In genomic region chr9:131603711-131604439, GRCh38 we compare ENCODE assay signal across 1 cellular context.
TF ChIP-seq lines count a peak whose summit lies in the region.

No MANE protein-coding gene starts in this region.

TF ChIP-seq in HepG2, 621 proteins besides CTCF, POLR2A, EP300 and RAD21:
- peak; percentile 61 for TF ChIP-seq ZNF687 (CRISPR knock-in tag; IDR thresholded peaks at IDR 0.05)
- TF ChIP-seq ZFP82 (CRISPR knock-in tag; IDR thresholded peaks at IDR 0.05; ENCODE audit: borderline replicate concordance), result no peak
- 0 out of 2 replicates have a peak, but pooled peaks have one; percentile 13 for TF ChIP-seq ZFX (CRISPR knock-in tag; IDR thresholded peaks at IDR 0.05; ENCODE audit: low read depth)
- no peak for TF ChIP-seq PAWR (CRISPR knock-in tag; IDR thresholded peaks at IDR 0.05; ENCODE audit: borderline replicate concordance)
- no peak for TF ChIP-seq SOX13 (IDR thresholded peaks at IDR 0.05)
- TF ChIP-seq SOX13 (CRISPR knock-in tag; conservative IDR thresholded peaks at IDR 0.05 in 1 of 2, IDR thresholded peaks at IDR 0.05 in 1 of 2), result no peak
- TF ChIP-seq AGO2 (optimal IDR thresholded peaks at IDR 0.05; ENCODE audit: low read depth, low read length), result peak; percentile 27
- no peak for TF ChIP-seq MAF1 (CRISPR knock-in tag; IDR thresholded peaks at IDR 0.05; ENCODE audit: borderline replicate concordance)
- TF ChIP-seq, protein P1, sequence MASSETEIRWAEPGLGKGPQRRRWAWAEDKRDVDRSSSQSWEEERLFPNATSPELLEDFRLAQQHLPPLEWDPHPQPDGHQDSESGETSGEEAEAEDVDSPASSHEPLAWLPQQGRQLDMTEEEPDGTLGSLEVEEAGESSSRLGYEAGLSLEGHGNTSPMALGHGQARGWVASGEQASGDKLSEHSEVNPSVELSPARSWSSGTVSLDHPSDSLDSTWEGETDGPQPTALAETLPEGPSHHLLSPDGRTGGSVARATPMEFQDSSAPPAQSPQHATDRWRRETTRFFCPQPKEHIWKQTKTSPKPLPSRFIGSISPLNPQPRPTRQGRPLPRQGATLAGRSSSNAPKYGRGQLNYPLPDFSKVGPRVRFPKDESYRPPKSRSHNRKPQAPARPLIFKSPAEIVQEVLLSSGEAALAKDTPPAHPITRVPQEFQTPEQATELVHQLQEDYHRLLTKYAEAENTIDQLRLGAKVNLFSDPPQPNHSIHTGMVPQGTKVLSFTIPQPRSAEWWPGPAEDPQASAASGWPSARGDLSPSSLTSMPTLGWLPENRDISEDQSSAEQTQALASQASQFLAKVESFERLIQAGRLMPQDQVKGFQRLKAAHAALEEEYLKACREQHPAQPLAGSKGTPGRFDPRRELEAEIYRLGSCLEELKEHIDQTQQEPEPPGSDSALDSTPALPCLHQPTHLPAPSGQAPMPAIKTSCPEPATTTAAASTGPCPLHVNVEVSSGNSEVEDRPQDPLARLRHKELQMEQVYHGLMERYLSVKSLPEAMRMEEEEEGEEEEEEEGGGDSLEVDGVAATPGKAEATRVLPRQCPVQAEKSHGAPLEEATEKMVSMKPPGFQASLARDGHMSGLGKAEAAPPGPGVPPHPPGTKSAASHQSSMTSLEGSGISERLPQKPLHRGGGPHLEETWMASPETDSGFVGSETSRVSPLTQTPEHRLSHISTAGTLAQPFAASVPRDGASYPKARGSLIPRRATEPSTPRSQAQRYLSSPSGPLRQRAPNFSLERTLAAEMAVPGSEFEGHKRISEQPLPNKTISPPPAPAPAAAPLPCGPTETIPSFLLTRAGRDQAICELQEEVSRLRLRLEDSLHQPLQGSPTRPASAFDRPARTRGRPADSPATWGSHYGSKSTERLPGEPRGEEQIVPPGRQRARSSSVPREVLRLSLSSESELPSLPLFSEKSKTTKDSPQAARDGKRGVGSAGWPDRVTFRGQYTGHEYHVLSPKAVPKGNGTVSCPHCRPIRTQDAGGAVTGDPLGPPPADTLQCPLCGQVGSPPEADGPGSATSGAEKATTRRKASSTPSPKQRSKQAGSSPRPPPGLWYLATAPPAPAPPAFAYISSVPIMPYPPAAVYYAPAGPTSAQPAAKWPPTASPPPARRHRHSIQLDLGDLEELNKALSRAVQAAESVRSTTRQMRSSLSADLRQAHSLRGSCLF (CRISPR knock-in tag; IDR thresholded peaks at IDR 0.05; ENCODE audit: borderline replicate concordance), result no peak
- no peak for TF ChIP-seq POLR2AphosphoS5 (IDR thresholded peaks at IDR 0.05; ENCODE audit: low read depth, low read length)
- TF ChIP-seq, protein P2, sequence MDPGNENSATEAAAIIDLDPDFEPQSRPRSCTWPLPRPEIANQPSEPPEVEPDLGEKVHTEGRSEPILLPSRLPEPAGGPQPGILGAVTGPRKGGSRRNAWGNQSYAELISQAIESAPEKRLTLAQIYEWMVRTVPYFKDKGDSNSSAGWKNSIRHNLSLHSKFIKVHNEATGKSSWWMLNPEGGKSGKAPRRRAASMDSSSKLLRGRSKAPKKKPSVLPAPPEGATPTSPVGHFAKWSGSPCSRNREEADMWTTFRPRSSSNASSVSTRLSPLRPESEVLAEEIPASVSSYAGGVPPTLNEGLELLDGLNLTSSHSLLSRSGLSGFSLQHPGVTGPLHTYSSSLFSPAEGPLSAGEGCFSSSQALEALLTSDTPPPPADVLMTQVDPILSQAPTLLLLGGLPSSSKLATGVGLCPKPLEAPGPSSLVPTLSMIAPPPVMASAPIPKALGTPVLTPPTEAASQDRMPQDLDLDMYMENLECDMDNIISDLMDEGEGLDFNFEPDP (CRISPR knock-in tag; conservative IDR thresholded peaks at IDR 0.05), result no peak
- no peak for TF ChIP-seq ZSCAN20 (CRISPR knock-in tag; IDR thresholded peaks at IDR 0.05; ENCODE audit: borderline replicate concordance)
- TF ChIP-seq ZNF572 (CRISPR knock-in tag; IDR thresholded peaks at IDR 0.05), result no peak
- TF ChIP-seq MAFK (conservative IDR thresholded peaks at IDR 0.05 in 1 of 2, IDR thresholded peaks at IDR 0.05 in 1 of 2; ENCODE audit: low read length in 2 of 2), result no peak
- TF ChIP-seq XRCC5 (optimal IDR thresholded peaks at IDR 0.05; ENCODE audit: low read length), result no peak
- TF ChIP-seq KLF9 (CRISPR knock-in tag; IDR thresholded peaks at IDR 0.05; ENCODE audit: low read depth), result no peak
- no peak for TF ChIP-seq CC2D1A (CRISPR knock-in tag; IDR thresholded peaks at IDR 0.05)
- no peak for TF ChIP-seq TCF12 (IDR thresholded peaks at IDR 0.05)
- no peak for TF ChIP-seq TCF12 (CRISPR knock-in tag; IDR thresholded peaks at IDR 0.05)
TF ChIP-seq in HepG2: peak in this region for 3.
